15 cellular contexts compared by ENCODE assay signal in genomic region chr9:98105006-98105405, GRCh38. TPM values are rescaled to one million over a fixed set of nuclear protein-coding genes. Genes with fewer than 3 reads are reported as not detected.
A peak's percentile ranks its signal among the peaks of the same experiment; 100 is the strongest.
DNase-seq lines count a peak whose midpoint lies in the region; TF ChIP-seq lines count a peak whose summit lies in the region.
"Had no signal": no experiment of that assay in that cellular context is flagged by ENCODE, and none has a peak within 500 bp of the region (broad histone marks: within the 10 kb centered on the region; RNA-seq: fewer than 3 reads in every experiment).

No MANE protein-coding gene starts in this region.

- H3K9ac ChIP-seq in SU-DHL-6 (ENCODE audit: low read length) (peak overlapping the region; percentile 28; the same call in 1 of the 2 replicates), endodermal cell (ENCODE audit: extremely low read depth, low read length, poor library complexity, severe bottlenecking) (no peak overlapping the region)

- peaks cover 41% of the 10 kb centered on the region for H3F3A ChIP-seq in SU-DHL-6 (ENCODE audit: insufficient read depth)

- H3K27me3 ChIP-seq in SU-DHL-6 (ENCODE audit: low read length) (no peaks in the 10 kb centered on the region), endodermal cell (ENCODE audit: control insufficient read depth, insufficient read depth, low read length, poor library complexity, severe bottlenecking) (no peaks in the 10 kb centered on the region), suprapubic skin (no peaks in the 10 kb centered on the region)
- H3K27me3 ChIP-seq: esophagus squamous epithelium, heart right ventricle, testis had no signal

- no peaks in the 10 kb centered on the region for H3K9me3 ChIP-seq in SU-DHL-6 (ENCODE audit: insufficient read depth, low read length)
- no peaks in the 10 kb centered on the region for H3K9me3 ChIP-seq in endodermal cell (ENCODE audit: control insufficient read depth, low read length)
- no peaks in the 10 kb centered on the region for H3K9me3 ChIP-seq in suprapubic skin
- H3K9me3 ChIP-seq: esophagus squamous epithelium, psoas muscle, testis had no signal

- H3K79me2 ChIP-seq in SU-DHL-6 (ENCODE audit: insufficient read depth, low read length), result no peaks in the 10 kb centered on the region

- no peaks in the 10 kb centered on the region for H3K27me3 Mint-ChIP-seq in endodermal cell (ENCODE audit: insufficient read depth)
- H3K27me3 Mint-ChIP-seq: activated T-cell treated with anti-CD3 and anti-CD28 coated beads, Interleukin-2, amount 50 U/mL, for 24 hours had no signal

- H3K4me3 Mint-ChIP-seq in endodermal cell, result no peak overlapping the region
- H3K4me3 Mint-ChIP-seq: activated T-cell treated with anti-CD3 and anti-CD28 coated beads, Interleukin-2, amount 50 U/mL, for 24 hours had no signal

- no peak overlapping the region for H2AFZ ChIP-seq in SU-DHL-6 (ENCODE audit: low read depth, low read length, severe bottlenecking)

- H3K36me3 Mint-ChIP-seq in endodermal cell (ENCODE audit: low read depth), result no peaks in the 10 kb centered on the region

- peaks cover 14% of the 10 kb centered on the region for H3K4me1 Mint-ChIP-seq in endodermal cell

- no peaks in the 10 kb centered on the region for H4K20me1 ChIP-seq in SU-DHL-6 (ENCODE audit: low read depth, low read length)

- 86 to 96% methylated on average over 7 of the region's 7 CpGs for WGBS in endodermal cell (ENCODE audit: insufficient coverage in 1 of 2, insufficient read length in 1 of 2), 2 experiments
- WGBS in suprapubic skin, result 95% methylated on average over 6 of the region's 7 CpGs

- H3K36me3 ChIP-seq in SU-DHL-6 (ENCODE audit: low read length) (no peaks in the 10 kb centered on the region), endodermal cell (ENCODE audit: control insufficient read depth, insufficient read depth, low read length) (no peaks in the 10 kb centered on the region), suprapubic skin (no peaks in the 10 kb centered on the region)

- no peak for TF ChIP-seq EP300 in suprapubic skin (IDR thresholded peaks at IDR 0.05)

- no peak overlapping the region for H3K4me3 ChIP-seq in SU-DHL-6 (ENCODE audit: insufficient read depth, low read length, poor library complexity, severe bottlenecking)
- H3K4me3 ChIP-seq in endodermal cell (ENCODE audit: low read length), result no peak overlapping the region
- H3K4me3 ChIP-seq in suprapubic skin, result no peak overlapping the region
- H3K4me3 ChIP-seq: esophagus squamous epithelium, heart right ventricle, psoas muscle, testis had no signal

- no peaks in the 10 kb centered on the region for H3K9me2 ChIP-seq in SU-DHL-6 (replicated peaks; ENCODE audit: insufficient read depth, low read length)

- no peaks in the 10 kb centered on the region for H3K9me3 Mint-ChIP-seq in endodermal cell
- H3K9me3 Mint-ChIP-seq: activated T-cell treated with anti-CD3 and anti-CD28 coated beads, Interleukin-2, amount 50 U/mL, for 24 hours had no signal

- DNase-seq in activated effector memory CD4-positive, alpha-beta T cell treated with anti-CD3 and anti-CD28 coated beads, Interleukin-2, amount 50 U/mL, for 16 hours, result peak; percentile 54
- DNase-seq in activated effector memory CD4-positive, alpha-beta T cell treated with Interleukin-2 at 50 U/mL for 16 hours, result no peak
- DNase-seq in endodermal cell (peak; percentile 33), suprapubic skin (ENCODE audit: low spot score in 2 of 2) (peak; percentile 34 to 60), NCI-H1092 treated with DMSO at 0.1 percent for 48 hours (lab: John Stamatoyannopoulos, UW) (no peak), inferior parietal cortex (ENCODE audit: extremely low spot score) (no peak), AML-193 (lab: John Stamatoyannopoulos, UW) (no peak)
- DNase-seq: ACHN; activated T-cell treated with anti-CD3 and anti-CD28 coated beads, Interleukin-2, amount 50 U/mL, for 24 hours; esophagus squamous epithelium; heart right ventricle; NCI-H526; psoas muscle; testis had no signal

- H3K27ac ChIP-seq in SU-DHL-6 (ENCODE audit: low read depth, low read length) (peak overlapping the region; percentile 79), endodermal cell (ENCODE audit: low read depth, low read length) (no peak overlapping the region), suprapubic skin (no peak overlapping the region)
- H3K27ac ChIP-seq: psoas muscle, testis had no signal

- no peak overlapping the region for H3K27ac Mint-ChIP-seq in endodermal cell

- H3K4me2 ChIP-seq in SU-DHL-6 (ENCODE audit: low read depth, low read length, poor library complexity, severe bottlenecking), result no peak overlapping the region

- TF ChIP-seq CTCF in SU-DHL-6 (IDR thresholded peaks at IDR 0.05; ENCODE audit: insufficient read depth, low read length, poor library complexity, severe bottlenecking) (no peak), endodermal cell (conservative IDR thresholded peaks at IDR 0.05) (no peak), suprapubic skin (IDR thresholded peaks at IDR 0.05) (no peak)

- H3K4me1 ChIP-seq in endodermal cell (ENCODE audit: control insufficient read depth, insufficient read depth, low read length), result no peaks in the 10 kb centered on the region
- H3K4me1 ChIP-seq in suprapubic skin, result peaks cover 15% of the 10 kb centered on the region
- H3K4me1 ChIP-seq: psoas muscle, testis had no signal

- no peak for TF ChIP-seq POLR2A in suprapubic skin (IDR thresholded peaks at IDR 0.05)

RNA-seq across cellular contexts. Expression of gene TRIM14, which starts 14.0 kb away (rescaled TPM):
- 1 to 10 TPM; 3.1 to 5.1 TPM for total RNA-seq in endodermal cell
- polyA plus RNA-seq in endodermal cell (2013, experiment 1 of 2), result 3.0 TPM
- 1.8 TPM for polyA plus RNA-seq in endodermal cell (2013, experiment 2 of 2)
- 10 to 100 TPM; 15.8 to 22.9 (median 20.0) TPM for total RNA-seq in suprapubic skin

RNA-seq across cellular contexts. Expression of gene NANS, which starts 48.5 kb away (rescaled TPM):
- total RNA-seq in endodermal cell (10 to 100 TPM; 46.2 to 50.4 TPM), suprapubic skin (10 to 100 TPM; 35.0 to 49.6 (median 45.2) TPM)
- 37.3 TPM for polyA plus RNA-seq in endodermal cell (2013, experiment 1 of 2)
- polyA plus RNA-seq in endodermal cell (2013, experiment 2 of 2), result 34.0 TPM

Comparison
In these comparisons a context has a peak if more than half of its experiments do, and no peak if none do; other contexts are left out.
1. DNase-seq: peak in activated effector memory CD4-positive, alpha-beta T cell treated with anti-CD3 and anti-CD28 coated beads, Interleukin-2, amount 50 U/mL, for 16 hours (single experiment), endodermal cell (single experiment) and suprapubic skin (2 of 2); none in activated effector memory CD4-positive, alpha-beta T cell treated with Interleukin-2 at 50 U/mL for 16 hours (single experiment), NCI-H1092 treated with DMSO at 0.1 percent for 48 hours (single experiment), inferior parietal cortex (single experiment) and AML-193 (0 of 2).